In the genomic region with DNA sequence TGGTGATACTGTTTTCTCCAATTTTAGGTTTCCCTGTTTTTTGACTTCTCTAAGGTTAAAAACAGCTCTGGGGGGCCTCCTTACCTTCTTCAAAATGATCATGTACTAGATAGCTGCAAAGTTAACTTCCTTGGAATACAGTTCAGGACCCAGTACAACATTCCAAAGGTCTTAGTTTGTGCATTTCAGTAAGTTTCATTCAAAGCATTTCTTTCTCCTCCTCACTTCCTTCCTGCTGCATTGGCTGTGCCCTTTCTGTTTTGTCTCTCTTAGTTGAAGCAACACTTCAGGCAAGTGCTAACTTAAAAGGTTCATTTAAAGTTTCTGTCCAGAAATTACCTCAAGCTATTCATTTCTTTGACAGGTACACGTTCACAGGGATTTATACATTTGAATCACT, we compare ENCODE assay signal across 20 cellular contexts.
DNase-seq lines count a peak whose midpoint lies in the region; ATAC-seq and TF ChIP-seq lines count a peak whose summit lies in the region.
"Had no signal": no experiment of that assay in that cellular context is flagged by ENCODE, and none has a peak within 500 bp of the region (broad histone marks: within the 10 kb centered on the region; RNA-seq: fewer than 3 reads in every experiment).

No MANE protein-coding gene starts in this region.

- no peak overlapping the region for H2AFZ ChIP-seq in Karpas-422 (ENCODE audit: low read length)

- no peak overlapping the region for H3K9ac ChIP-seq in Karpas-422 (ENCODE audit: low read length)

- H3K36me3 ChIP-seq in mucosa of descending colon (ENCODE audit: low read depth): no peaks in the 10 kb centered on the region
- no peaks in the 10 kb centered on the region for H3K36me3 ChIP-seq in Karpas-422 (ENCODE audit: insufficient read depth, low read length)
- no peaks in the 10 kb centered on the region for H3K36me3 ChIP-seq in thyroid gland
- H3K36me3 ChIP-seq: adrenal gland, right lobe of liver, upper lobe of right lung had no signal

- H3K4me2 ChIP-seq in Karpas-422 (ENCODE audit: low read depth, low read length, poor library complexity, severe bottlenecking): no peak overlapping the region

- no peaks in the 10 kb centered on the region for H3K27me3 ChIP-seq in Karpas-422 (ENCODE audit: low read length)
- H3K27me3 ChIP-seq in thyroid gland: no peaks in the 10 kb centered on the region
- H3K27me3 ChIP-seq: adrenal gland, right lobe of liver had no signal

- H3K4me3 ChIP-seq in AG10803 (ENCODE audit: low read length): no peak overlapping the region
- no peak overlapping the region for H3K4me3 ChIP-seq in choroid plexus epithelial cell (ENCODE audit: low read depth, low read length)
- no peak overlapping the region for H3K4me3 ChIP-seq in mucosa of descending colon
- H3K4me3 ChIP-seq in Karpas-422 (ENCODE audit: low read length): no peak overlapping the region
- no peak overlapping the region for H3K4me3 ChIP-seq in thyroid gland (replicated peaks in 1 of 3)
- H3K4me3 ChIP-seq: adrenal gland, GM12878, right lobe of liver, upper lobe of right lung had no signal

- TF ChIP-seq CTCF in AG10803 (conservative IDR thresholded peaks at IDR 0.05; ENCODE audit: low read length) (no peak), choroid plexus epithelial cell (conservative IDR thresholded peaks at IDR 0.05; ENCODE audit: low read depth, low read length) (no peak), mucosa of descending colon (IDR thresholded peaks at IDR 0.05) (no peak), thyroid gland (IDR thresholded peaks at IDR 0.05) (no peak)

- WGBS in thyroid gland, 2 donors: 80 to 81% methylated on average over 1 of the region's 1 CpG

- no peaks in the 10 kb centered on the region for H3K9me2 ChIP-seq in Karpas-422 (replicated peaks; ENCODE audit: insufficient read depth, low read length)

- peak; percentile 40 for ATAC-seq in mucosa of descending colon
- ATAC-seq: GM12878; stimulated activated naive CD8-positive, alpha-beta T cell treated with anti-CD3 and anti-CD28 coated beads, Interleukin-15, amount 100 ng/mL, for 72 hours; upper lobe of right lung had no signal

- no peaks in the 10 kb centered on the region for H3K79me2 ChIP-seq in Karpas-422 (ENCODE audit: low read length)

- TF ChIP-seq POLR2A in thyroid gland (IDR thresholded peaks at IDR 0.05): no peak

- H3K27ac ChIP-seq in Karpas-422 (ENCODE audit: low read length): no peak overlapping the region
- no peak overlapping the region for H3K27ac ChIP-seq in thyroid gland
- H3K27ac ChIP-seq: adrenal gland, right lobe of liver, upper lobe of right lung had no signal

- no peaks in the 10 kb centered on the region for H3K9me3 ChIP-seq in mucosa of descending colon
- H3K9me3 ChIP-seq in Karpas-422 (ENCODE audit: low read length): no peaks in the 10 kb centered on the region
- H3K9me3 ChIP-seq in thyroid gland: no peaks in the 10 kb centered on the region
- H3K9me3 ChIP-seq: adrenal gland, right lobe of liver, upper lobe of right lung had no signal

- H4K20me1 ChIP-seq in Karpas-422 (ENCODE audit: insufficient read depth, low read depth, low read length): no peaks in the 10 kb centered on the region

- peak; percentile 65 for DNase-seq in AG10803 (ENCODE audit: low read depth)
- peak; percentile 17 for DNase-seq in LHCN-M2 (ENCODE audit: low read depth)
- DNase-seq in choroid plexus epithelial cell (ENCODE audit: low read depth): peak; percentile 5
- no peak for DNase-seq in mucosa of descending colon
- no peak for DNase-seq in Karpas-422
- DNase-seq in effector CD4-positive, alpha-beta T cell: no peak
- no peak for DNase-seq in thyroid gland
- DNase-seq in islet precursor cell: no peak
- DNase-seq: activated CD4-positive, alpha-beta T cell treated with anti-CD3 and anti-CD28 coated beads for 48 hours; adrenal gland; central memory CD4-positive, alpha-beta T cell; effector memory CD4-positive, alpha-beta T cell; MM.1S; NCI-H345; occipital lobe; right lobe of liver; stimulated activated CD4-positive, alpha-beta T cell treated with anti-CD3 and anti-CD28 coated beads, Interleukin-2, amount 100 ng/mL, for 24 hours; stimulated activated naive CD8-positive, alpha-beta T cell treated with anti-CD3 and anti-CD28 coated beads, Interleukin-15, amount 100 ng/mL, for 72 hours; upper lobe of right lung had no signal

- intact Hi-C loops in mucosa of descending colon (cut with DNase I, micrococcal nuclease): no loop called here
- intact Hi-C loops in thyroid gland (cut with DNase I): no loop called here

- peaks cover 11% of the 10 kb centered on the region for H3K4me1 ChIP-seq in mucosa of descending colon (ENCODE audit: low read depth)
- no peaks in the 10 kb centered on the region for H3K4me1 ChIP-seq in Karpas-422 (ENCODE audit: low read length)
- H3K4me1 ChIP-seq in thyroid gland: peaks cover 0 to 3% of the 10 kb centered on the region in 2 donors
- H3K4me1 ChIP-seq: adrenal gland had no signal

Comparison
In these comparisons a context has a peak if more than half of its experiments do, and no peak if none do; other contexts are left out.
1. DNase-seq: peak in AG10803 (single experiment), LHCN-M2 (single experiment) and choroid plexus epithelial cell (single experiment); none in mucosa of descending colon (0 of 3), Karpas-422 (single experiment), effector CD4-positive, alpha-beta T cell (single experiment), thyroid gland (0 of 2) and islet precursor cell (single experiment).